In genomic region chr3:37259291-37259690, GRCh38 we compare ENCODE assay signal across 22 cellular contexts.
"Had no signal": no experiment of that assay in that cellular context is flagged by ENCODE, and none has a peak within 500 bp of the region (broad histone marks: within the 10 kb centered on the region; RNA-seq: fewer than 3 reads in every experiment).

No MANE protein-coding gene starts in this region.

- ATAC-seq: body of pancreas, foreskin keratinocyte, sciatic nerve, SK-N-SH treated with all-trans-retinoic acid at 6 μM for 48 hours, T-cell had no signal

- H3K4me3 Mint-ChIP-seq: activated B cell treated with CpG ODN at 0.5 μM for 24 hours; activated naive CD8-positive, alpha-beta T cell treated with anti-CD3 and anti-CD28 coated beads, Interleukin-2, amount 10 ng/mL, durations not matched to agents 7 days and 5 days; endodermal cell; T-cell had no signal

- H3K27me3 ChIP-seq: body of pancreas, dorsolateral prefrontal cortex, foreskin keratinocyte, ovary, tibial artery had no signal

- DNase-seq: activated B cell treated with CpG ODN at 0.5 μM for 24 hours; activated CD4-positive, alpha-beta T cell treated with anti-CD3 and anti-CD28 coated beads for 48 hours; activated CD8-positive, alpha-beta memory T cell treated with anti-CD3 and anti-CD28 coated beads, Interleukin-2, amount 50 U/mL, for 4 hours; activated naive CD4-positive, alpha-beta T cell; activated naive CD8-positive, alpha-beta T cell treated with anti-CD3 and anti-CD28 coated beads, Interleukin-2, amount 10 ng/mL, durations not matched to agents 7 days and 5 days; body of pancreas; caudate nucleus; dorsolateral prefrontal cortex; endodermal cell; foreskin keratinocyte; hypothalamus; left ventricle myocardium inferior; mammary epithelial cell; ovary; stimulated activated CD4-positive, alpha-beta T cell treated with anti-CD3 and anti-CD28 coated beads, Interleukin-4, amount 100 ng/mL, for 4 hours; stimulated activated naive CD4-positive, alpha-beta T cell; substantia nigra; T-cell; T-helper 9 cell; tibial artery had no signal

- H3K9me3 Mint-ChIP-seq: activated B cell treated with CpG ODN at 0.5 μM for 24 hours, endodermal cell, T-cell had no signal

- H3K36me3 ChIP-seq: ovary had no signal

- H3K9me3 ChIP-seq: body of pancreas, left ventricle myocardium inferior, ovary, tibial artery had no signal

- H3K27ac Mint-ChIP-seq: activated B cell treated with CpG ODN at 0.5 μM for 24 hours; activated naive CD8-positive, alpha-beta T cell treated with anti-CD3 and anti-CD28 coated beads, Interleukin-2, amount 10 ng/mL, durations not matched to agents 7 days and 5 days; T-cell had no signal

- H3K27ac ChIP-seq: body of pancreas, dorsolateral prefrontal cortex, foreskin keratinocyte, left ventricle myocardium inferior, ovary, tibial artery had no signal

- H3K4me1 ChIP-seq: foreskin keratinocyte had no signal

- H3K27me3 Mint-ChIP-seq: activated B cell treated with CpG ODN at 0.5 μM for 24 hours; activated naive CD8-positive, alpha-beta T cell treated with anti-CD3 and anti-CD28 coated beads, Interleukin-2, amount 10 ng/mL, durations not matched to agents 7 days and 5 days; T-cell had no signal

- H3K4me3 ChIP-seq: body of pancreas, dorsolateral prefrontal cortex, left ventricle myocardium inferior, ovary, tibial artery had no signal
